14 cellular contexts compared by ENCODE assay signal in genomic region chr7:80614911-80615310, GRCh38. TPM values are rescaled to one million over a fixed set of nuclear protein-coding genes. Genes with fewer than 3 reads are reported as not detected.
DNase-seq lines count a peak whose midpoint lies in the region; ATAC-seq and TF ChIP-seq lines count a peak whose summit lies in the region.
"Had no signal": no experiment of that assay in that cellular context is flagged by ENCODE, and none has a peak within 500 bp of the region (broad histone marks: within the 10 kb centered on the region; RNA-seq: fewer than 3 reads in every experiment).

No MANE protein-coding gene starts in this region.

- no peak overlapping the region for H3K4me3 Mint-ChIP-seq in GM23338
- no peak overlapping the region for H3K4me3 Mint-ChIP-seq in stimulated activated naive B cell treated with anti-CD40 and anti-IgM and Interleukin-4, amounts not matched to agents 10 μg/mL and 1 μg/mL and 100 μg/mL, for 72 hours
- H3K4me3 Mint-ChIP-seq in activated T-helper 1 cell treated with anti-CD3 and anti-CD28 coated beads, Interleukin-12 subunit alpha, Interleukin-12 subunit beta, Interleukin-2, Interleukin-4 antibody, amounts not matched to agents 30 ng/mL and 10 ng/mL and 1 ng/mL, durations not matched to agents 14 hours and 24 hours and 36 hours, result no peak overlapping the region
- H3K4me3 Mint-ChIP-seq: effector memory CD8-positive, alpha-beta T cell had no signal

- no peak for TF ChIP-seq POLR2A in spleen (IDR thresholded peaks at IDR 0.05)

- H3K9me2 ChIP-seq in GM23338 (ENCODE audit: insufficient read depth), result no peaks in the 10 kb centered on the region; the same call in 1 of the 2 replicates

- no peaks in the 10 kb centered on the region for H3K79me2 ChIP-seq in GM23338 (replicated peaks; ENCODE audit: insufficient read depth)

- DNase-seq in GM23338 (ENCODE audit: low spot score), result no peak
- DNase-seq in NCI-H69 (lab: John Stamatoyannopoulos, UW), result peak; percentile 32
- DNase-seq in fibroblast of pulmonary artery (ENCODE audit: low read depth), result peak; percentile 32
- no peak for DNase-seq in spleen
- DNase-seq in stimulated activated naive B cell treated with anti-CD40 and anti-IgM and Interleukin-4, amounts not matched to agents 10 μg/mL and 1 μg/mL and 100 μg/mL, for 72 hours, result no peak
- DNase-seq in activated T-helper 1 cell treated with anti-CD3 and anti-CD28 coated beads, Interleukin-12 subunit alpha, Interleukin-12 subunit beta, Interleukin-2, Interleukin-4 antibody, amounts not matched to agents 30 ng/mL and 10 ng/mL and 1 ng/mL, durations not matched to agents 14 hours and 24 hours and 36 hours (ENCODE audit: low spot score), result no peak
- DNase-seq: amniotic stem cell; effector memory CD8-positive, alpha-beta T cell; hippocampal formation; mesendoderm; NCI-H2081 treated with DMSO at 0.1 percent for 48 hours; stomach had no signal

- no peaks in the 10 kb centered on the region for H3F3A ChIP-seq in GM23338 (replicated peaks; ENCODE audit: low read depth)

- peaks cover 11% of the 10 kb centered on the region for H3K4me1 Mint-ChIP-seq in GM23338
- H3K4me1 Mint-ChIP-seq in stimulated activated naive B cell treated with anti-CD40 and anti-IgM and Interleukin-4, amounts not matched to agents 10 μg/mL and 1 μg/mL and 100 μg/mL, for 72 hours, result peaks cover 0 to 7% of the 10 kb centered on the region in 2 donors
- H3K4me1 Mint-ChIP-seq in activated T-helper 1 cell treated with anti-CD3 and anti-CD28 coated beads, Interleukin-12 subunit alpha, Interleukin-12 subunit beta, Interleukin-2, Interleukin-4 antibody, amounts not matched to agents 30 ng/mL and 10 ng/mL and 1 ng/mL, durations not matched to agents 14 hours and 24 hours and 36 hours (ENCODE audit: low read depth), result no peaks in the 10 kb centered on the region

- H3K36me3 Mint-ChIP-seq in GM23338 (ENCODE audit: low read depth), result no peaks in the 10 kb centered on the region
- no peaks in the 10 kb centered on the region for H3K36me3 Mint-ChIP-seq in stimulated activated naive B cell treated with anti-CD40 and anti-IgM and Interleukin-4, amounts not matched to agents 10 μg/mL and 1 μg/mL and 100 μg/mL, for 72 hours
- H3K36me3 Mint-ChIP-seq in activated T-helper 1 cell treated with anti-CD3 and anti-CD28 coated beads, Interleukin-12 subunit alpha, Interleukin-12 subunit beta, Interleukin-2, Interleukin-4 antibody, amounts not matched to agents 30 ng/mL and 10 ng/mL and 1 ng/mL, durations not matched to agents 14 hours and 24 hours and 36 hours (ENCODE audit: low read depth), result no peaks in the 10 kb centered on the region

- H3K4me1 ChIP-seq in GM23338 (ENCODE audit: insufficient read depth), result peaks cover 11% of the 10 kb centered on the region; the same call in 1 of the 2 replicates
- peaks cover 0 to 49% (median 12%) of the 10 kb centered on the region in 6 donors for H3K4me1 ChIP-seq in spleen

- no peaks in the 10 kb centered on the region for H4K20me1 ChIP-seq in GM23338 (replicated peaks; ENCODE audit: insufficient read depth)

- 0 out of 3 replicates have a peak, but pooled peaks cover 3% of the 10 kb centered on the region for H3K9me3 Mint-ChIP-seq in GM23338
- peaks cover 0 to 4% of the 10 kb centered on the region in 2 donors for H3K9me3 Mint-ChIP-seq in stimulated activated naive B cell treated with anti-CD40 and anti-IgM and Interleukin-4, amounts not matched to agents 10 μg/mL and 1 μg/mL and 100 μg/mL, for 72 hours
- no peaks in the 10 kb centered on the region for H3K9me3 Mint-ChIP-seq in activated T-helper 1 cell treated with anti-CD3 and anti-CD28 coated beads, Interleukin-12 subunit alpha, Interleukin-12 subunit beta, Interleukin-2, Interleukin-4 antibody, amounts not matched to agents 30 ng/mL and 10 ng/mL and 1 ng/mL, durations not matched to agents 14 hours and 24 hours and 36 hours

- no peak overlapping the region for H3K27ac ChIP-seq in GM23338 (ENCODE audit: low read depth)
- peak overlapping the region in 6 of 8 donors; percentile 15 to 60 (median 40) for H3K27ac ChIP-seq in spleen
- H3K27ac ChIP-seq: stomach had no signal

- no peak overlapping the region for H3K4me2 ChIP-seq in GM23338

- H3K27me3 ChIP-seq in GM23338 (ENCODE audit: insufficient read depth), result no peaks in the 10 kb centered on the region
- no peaks in the 10 kb centered on the region for H3K27me3 ChIP-seq in spleen (replicated peaks in 1 of 7)
- H3K27me3 ChIP-seq: stomach had no signal

- H3K9me3 ChIP-seq in spleen, result peaks cover 0 to 11% (median 0%) of the 10 kb centered on the region in 8 donors

- no peaks in the 10 kb centered on the region for H3K36me3 ChIP-seq in GM23338 (ENCODE audit: insufficient read depth)
- no peaks in the 10 kb centered on the region for H3K36me3 ChIP-seq in spleen
- H3K36me3 ChIP-seq: stomach had no signal

- no peak overlapping the region for H3K4me3 ChIP-seq in GM23338
- H3K4me3 ChIP-seq in fibroblast of pulmonary artery (replicated peaks; ENCODE audit: low read depth, low read length), result no peak overlapping the region
- no peak overlapping the region for H3K4me3 ChIP-seq in spleen
- H3K4me3 ChIP-seq: stomach had no signal

- intact Hi-C loops in spleen (cut with DNase I; ENCODE audit: low total_unique reads), result no loop called here
- intact Hi-C loops in activated T-helper 1 cell treated with anti-CD3 and anti-CD28 coated beads, Interleukin-12 subunit alpha, Interleukin-12 subunit beta, Interleukin-2, Interleukin-4 antibody, amounts not matched to agents 30 ng/mL and 10 ng/mL and 1 ng/mL, durations not matched to agents 14 hours and 24 hours and 36 hours (cut with micrococcal nuclease), result no loop called here

- peaks cover 2% of the 10 kb centered on the region for H3K27me3 Mint-ChIP-seq in GM23338 (ENCODE audit: insufficient read depth, low read depth, poor library complexity)
- H3K27me3 Mint-ChIP-seq in stimulated activated naive B cell treated with anti-CD40 and anti-IgM and Interleukin-4, amounts not matched to agents 10 μg/mL and 1 μg/mL and 100 μg/mL, for 72 hours, result no peaks in the 10 kb centered on the region
- no peaks in the 10 kb centered on the region for H3K27me3 Mint-ChIP-seq in activated T-helper 1 cell treated with anti-CD3 and anti-CD28 coated beads, Interleukin-12 subunit alpha, Interleukin-12 subunit beta, Interleukin-2, Interleukin-4 antibody, amounts not matched to agents 30 ng/mL and 10 ng/mL and 1 ng/mL, durations not matched to agents 14 hours and 24 hours and 36 hours (ENCODE audit: insufficient read depth)
- H3K27me3 Mint-ChIP-seq: effector memory CD8-positive, alpha-beta T cell had no signal

- ATAC-seq in GM23338 (no peak; the same call in none of the 3 replicates), HG02981 (IDR thresholded peaks at IDR 0.05; ENCODE audit: unreplicated experiment) (no peak)
- no peak for ATAC-seq in stimulated activated naive B cell treated with anti-CD40 and anti-IgM and Interleukin-4, amounts not matched to agents 10 μg/mL and 1 μg/mL and 100 μg/mL, for 72 hours (replicated peaks)
- ATAC-seq: activated CD4-positive, CD25-positive, alpha-beta regulatory T cell treated with anti-CD3 and anti-CD28 coated beads, Interleukin-2, amount 50 U/mL, for 24 hours; effector memory CD8-positive, alpha-beta T cell had no signal

- TF ChIP-seq CTCF in GM23338 (conservative IDR thresholded peaks at IDR 0.05; ENCODE audit: low read depth in 2 of 2) (no peak), fibroblast of pulmonary artery (IDR thresholded peaks at IDR 0.05; ENCODE audit: low read length, missing control alignments) (no peak), spleen (IDR thresholded peaks at IDR 0.05 in 8 of 11, conservative IDR thresholded peaks at IDR 0.05 in 3 of 11) (no peak)

- WGBS in spleen, 5 donors, result 47 to 81% (median 66%) methylated on average over 5 of the region's 5 CpGs

- peak overlapping the region; percentile 3; the same call in 1 of the 2 replicates for H3K27ac Mint-ChIP-seq in GM23338
- no peak overlapping the region for H3K27ac Mint-ChIP-seq in stimulated activated naive B cell treated with anti-CD40 and anti-IgM and Interleukin-4, amounts not matched to agents 10 μg/mL and 1 μg/mL and 100 μg/mL, for 72 hours
- no peak overlapping the region for H3K27ac Mint-ChIP-seq in activated T-helper 1 cell treated with anti-CD3 and anti-CD28 coated beads, Interleukin-12 subunit alpha, Interleukin-12 subunit beta, Interleukin-2, Interleukin-4 antibody, amounts not matched to agents 30 ng/mL and 10 ng/mL and 1 ng/mL, durations not matched to agents 14 hours and 24 hours and 36 hours
- H3K27ac Mint-ChIP-seq: effector memory CD8-positive, alpha-beta T cell had no signal

- H2AFZ ChIP-seq in GM23338, result no peak overlapping the region

TF ChIP-seq in GM23338, 12 proteins besides CTCF, POLR2A, EP300 and RAD21 (continues in another document):
- TF ChIP-seq REST (IDR thresholded peaks at IDR 0.05; ENCODE audit: unreplicated experiment), result no peak

RNA-seq across cellular contexts. Expression of gene CD36, which starts 23.5 kb away (rescaled TPM):
- 1.7 and 1.8 TPM in 2 replicates for total RNA-seq in GM23338 (2014; rRNA removed; shearing (Covaris generic))
- polyA plus RNA-seq in GM23338 (2016; fragmentation: Nextera tagmentation; extraction: Ambion mirVana) (0.40 and 0.99 TPM in 2 replicates), spleen (100 to 1,000 TPM in 1 of 3 donors, 10 to 100 TPM in 2; 35.7 to 115 (median 60.3) TPM)
- 1,000 to 10,000 TPM in 1 of 7 donors, 100 to 1,000 TPM in 6; 261 to 1,075 (median 759) TPM for total RNA-seq in spleen
- total RNA-seq in activated T-helper 1 cell treated with anti-CD3 and anti-CD28 coated beads, Interleukin-12 subunit alpha, Interleukin-12 subunit beta, Interleukin-2, Interleukin-4 antibody, amounts not matched to agents 30 ng/mL and 10 ng/mL and 1 ng/mL, durations not matched to agents 14 hours and 24 hours and 36 hours, result not detected in 2 replicates

Comparison
In these comparisons a context has a peak if more than half of its experiments do, and no peak if none do; other contexts are left out.
1. DNase-seq: peak in NCI-H69 (single experiment) and fibroblast of pulmonary artery (single experiment); none in GM23338 (single experiment), spleen (single experiment), stimulated activated naive B cell treated with anti-CD40 and anti-IgM and Interleukin-4, amounts not matched to agents 10 μg/mL and 1 μg/mL and 100 μg/mL, for 72 hours (single experiment) and activated T-helper 1 cell treated with anti-CD3 and anti-CD28 coated beads, Interleukin-12 subunit alpha, Interleukin-12 subunit beta, Interleukin-2, Interleukin-4 antibody, amounts not matched to agents 30 ng/mL and 10 ng/mL and 1 ng/mL, durations not matched to agents 14 hours and 24 hours and 36 hours (single experiment).
2. RNA of gene CD36, which starts 23.5 kb away (total RNA-seq): 261 to 1,075 TPM in spleen; 1.7 to 1.8 TPM in GM23338 and not detected in activated T-helper 1 cell treated with anti-CD3 and anti-CD28 coated beads, Interleukin-12 subunit alpha, Interleukin-12 subunit beta, Interleukin-2, Interleukin-4 antibody, amounts not matched to agents 30 ng/mL and 10 ng/mL and 1 ng/mL, durations not matched to agents 14 hours and 24 hours and 36 hours; every median in the first group is over 10 times any median in the second.